In the genomic region with DNA sequence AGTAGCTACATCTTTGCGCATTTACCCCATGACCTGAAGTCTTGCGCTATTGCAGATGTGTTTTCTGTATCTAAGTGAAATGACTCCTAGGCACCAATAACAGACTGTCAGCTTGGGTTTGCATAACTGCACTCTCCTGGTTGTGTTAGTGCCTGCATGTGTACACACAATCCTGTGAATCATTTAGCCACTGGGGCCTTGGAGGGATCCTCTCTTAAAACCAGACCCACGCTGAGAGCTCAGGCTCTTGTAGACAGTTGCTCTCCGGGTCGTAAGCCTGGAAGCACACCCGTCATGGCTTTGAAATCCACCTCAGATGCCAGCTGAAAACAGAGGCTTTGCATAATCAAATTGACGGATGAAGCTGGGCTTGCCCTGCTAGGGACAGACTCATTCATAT, we compare ENCODE assay signal across 22 cellular contexts.
"Had no signal": no experiment of that assay in that cellular context is flagged by ENCODE, and none has a peak within 500 bp of the region (broad histone marks: within the 10 kb centered on the region; RNA-seq: fewer than 3 reads in every experiment).

No MANE protein-coding gene starts in this region.

- H3K4me3 Mint-ChIP-seq: activated CD4-positive, alpha-beta T cell treated with anti-CD3 and anti-CD28 coated beads, Interleukin-2, amount 10 ng/mL, durations not matched to agents 24 days and 14 days; activated naive CD8-positive, alpha-beta T cell; activated T-cell treated with anti-CD3 and anti-CD28 coated beads, Interleukin-2, amount 50 U/mL, for 24 hours; activated T-helper 17 cell treated with anti-CD3 and anti-CD28 coated beads, Interleukin-2, amount 50 U/mL, for 72 hours; central memory CD8-positive, alpha-beta T cell; naive thymus-derived CD8-positive, alpha-beta T cell had no signal

- H3K9me3 ChIP-seq: adrenal gland, ascending aorta, gastroesophageal sphincter, heart right ventricle, prostate gland, right atrium auricular region, upper lobe of left lung had no signal

- H3K36me3 Mint-ChIP-seq: activated naive CD8-positive, alpha-beta T cell; naive thymus-derived CD8-positive, alpha-beta T cell had no signal

- H3K36me3 ChIP-seq: adrenal gland, ascending aorta, brain microvascular endothelial cell, gastroesophageal sphincter, heart right ventricle, prostate gland, right atrium auricular region, upper lobe of left lung had no signal

- DNase-seq: activated CD4-positive, alpha-beta T cell treated with anti-CD3 and anti-CD28 coated beads, Interleukin-2, amount 10 ng/mL, durations not matched to agents 24 days and 14 days; activated T-cell treated with anti-CD3 and anti-CD28 coated beads, Interleukin-2, amount 50 U/mL, for 24 hours; adrenal gland; brain microvascular endothelial cell; effector memory CD4-positive, alpha-beta T cell; heart right ventricle; left colon; naive thymus-derived CD8-positive, alpha-beta T cell; stimulated activated CD4-positive, alpha-beta T cell treated with anti-CD3 and anti-CD28 coated beads, Interleukin-12 subunit alpha, Interleukin-12 subunit beta, amount 100 ng/mL, for 4 hours; stimulated activated CD4-positive, alpha-beta T cell treated with anti-CD3 and anti-CD28 coated beads, Interleukin-4, amount 100 ng/mL, for 4 hours; stimulated activated naive CD8-positive, alpha-beta T cell treated with anti-CD3 and anti-CD28 coated beads, Interleukin-15, Interleukin-2, amounts not matched to agents 100 U/mL and 50 U/mL, for 24 hours; T-helper 2 cell; upper lobe of left lung had no signal

- H3K27me3 ChIP-seq: ascending aorta, brain microvascular endothelial cell, right atrium auricular region, upper lobe of left lung had no signal

- ATAC-seq: activated T-helper 17 cell treated with anti-CD3 and anti-CD28 coated beads, Interleukin-2, amount 50 U/mL, for 72 hours; esophagus mucosa; gastroesophageal sphincter; heart right ventricle; left colon; naive thymus-derived CD8-positive, alpha-beta T cell; stimulated activated naive CD8-positive, alpha-beta T cell treated with anti-CD3 and anti-CD28 coated beads, Interleukin-15, Interleukin-2, amounts not matched to agents 100 U/mL and 50 U/mL, for 24 hours had no signal

- H3K27ac Mint-ChIP-seq: activated CD4-positive, alpha-beta T cell treated with anti-CD3 and anti-CD28 coated beads, Interleukin-2, amount 10 ng/mL, durations not matched to agents 24 days and 14 days; activated naive CD8-positive, alpha-beta T cell; activated T-cell treated with anti-CD3 and anti-CD28 coated beads, Interleukin-2, amount 50 U/mL, for 24 hours; activated T-helper 17 cell treated with anti-CD3 and anti-CD28 coated beads, Interleukin-2, amount 50 U/mL, for 72 hours; naive thymus-derived CD8-positive, alpha-beta T cell had no signal

- H3K4me3 ChIP-seq: adrenal gland, ascending aorta, gastroesophageal sphincter, heart right ventricle, lung, prostate gland, right atrium auricular region, upper lobe of left lung had no signal

- H3K4me1 ChIP-seq: adrenal gland, ascending aorta, gastroesophageal sphincter, heart right ventricle, prostate gland, right atrium auricular region, upper lobe of left lung had no signal

- H3K4me1 Mint-ChIP-seq: activated CD4-positive, alpha-beta T cell treated with anti-CD3 and anti-CD28 coated beads, Interleukin-2, amount 10 ng/mL, durations not matched to agents 24 days and 14 days; activated T-helper 17 cell treated with anti-CD3 and anti-CD28 coated beads, Interleukin-2, amount 50 U/mL, for 72 hours; central memory CD8-positive, alpha-beta T cell had no signal

- H3K27ac ChIP-seq: adrenal gland, ascending aorta, brain microvascular endothelial cell, gastroesophageal sphincter, heart right ventricle, prostate gland, right atrium auricular region, upper lobe of left lung had no signal

- H3K9me3 Mint-ChIP-seq: activated CD4-positive, alpha-beta T cell treated with anti-CD3 and anti-CD28 coated beads, Interleukin-2, amount 10 ng/mL, durations not matched to agents 24 days and 14 days; activated T-cell treated with anti-CD3 and anti-CD28 coated beads, Interleukin-2, amount 50 U/mL, for 24 hours had no signal
